In the genomic region with DNA sequence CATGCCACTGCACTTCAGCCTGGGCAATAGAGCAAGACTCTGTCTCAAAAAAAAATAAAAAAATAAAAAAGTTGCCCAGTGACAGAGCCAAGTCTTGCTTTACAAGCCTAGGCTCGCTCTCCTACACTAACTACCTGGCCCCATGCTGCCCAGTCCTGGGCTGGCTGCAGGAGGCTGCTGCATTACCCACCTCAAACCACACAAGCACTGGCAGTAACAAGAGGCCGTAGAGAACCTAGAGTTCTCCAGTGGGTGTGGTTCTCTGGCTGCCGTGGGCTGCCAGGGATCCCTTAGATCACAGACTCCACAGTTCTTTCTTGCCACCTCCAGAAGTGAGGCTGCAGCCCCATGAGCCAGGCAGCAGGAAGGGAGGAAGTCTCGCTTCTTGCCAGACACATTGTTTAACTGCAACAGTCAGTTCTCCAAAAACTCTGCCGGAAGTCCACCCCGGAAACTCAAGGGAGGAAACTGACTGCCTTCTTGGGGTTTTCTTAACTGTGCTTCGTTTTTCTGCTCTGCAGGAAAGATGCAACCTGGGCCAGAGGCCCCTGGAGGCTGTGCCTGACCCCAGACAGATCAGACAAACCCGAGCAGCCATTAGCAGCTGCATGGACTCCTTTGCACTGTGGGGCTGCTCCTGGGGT, we compare ENCODE assay signal across 8 cellular contexts.
A peak's percentile ranks its signal among the peaks of the same experiment; 100 is the strongest.
DNase-seq lines count a peak whose midpoint lies in the region; ATAC-seq lines count a peak whose summit lies in the region.
"Not testable (repeated sequence)": the region's sequence is repeated elsewhere in the genome, so short reads cannot be mapped to it uniquely, and the experiment has no call there.

No MANE protein-coding gene starts in this region.

- peak overlapping the region; percentile 84 for H3K27ac Mint-ChIP-seq in T-helper 2 cell treated with Interferon-gamma antibody and Interleukin-4, amounts not matched to agents 5 μg/mL and 100 μg/mL, for 36 hours
- peak overlapping the region in 5 of 6 donors; percentile 51 to 89 (median 79) for H3K27ac Mint-ChIP-seq in naive B cell

- peak; percentile 75 for ATAC-seq in GM21526 (IDR thresholded peaks at IDR 0.05; ENCODE audit: low FRiP score, unreplicated experiment)
- peak; percentile 86 to 90 for ATAC-seq in naive B cell (ENCODE audit: low read depth in 2 of 2)

- peak overlapping the region; percentile 64 for H3K4me3 Mint-ChIP-seq in T-helper 2 cell treated with Interferon-gamma antibody and Interleukin-4, amounts not matched to agents 5 μg/mL and 100 μg/mL, for 36 hours
- peak overlapping the region; percentile 23 to 87 (median 70) for H3K4me3 Mint-ChIP-seq in naive B cell

- DNase-seq in GDM1 (lab: John Stamatoyannopoulos, UW), result peak; percentile 15
- peak; percentile 89 for DNase-seq in Jurkat, Clone E6-1 (ENCODE audit: low read depth, low spot score)
- peak; percentile 53 for DNase-seq in T-helper 2 cell treated with Interferon-gamma antibody and Interleukin-4, amounts not matched to agents 5 μg/mL and 100 μg/mL, for 36 hours (ENCODE audit: low spot score)
- peak; percentile 38 for DNase-seq in activated T-cell treated with anti-CD3 and anti-CD28 coated beads, Interleukin-2, amount 50 U/mL, for 1 hour
- DNase-seq in effector CD8-positive, alpha-beta T cell (lab: John Stamatoyannopoulos, UW), result peak; percentile 17
- DNase-seq in naive B cell, result peak; percentile 44
- peak; percentile 17 to 28 for DNase-seq in stimulated activated CD8-positive, alpha-beta memory T cell treated with anti-CD3 and anti-CD28 coated beads, Interleukin-15, amount 100 ng/mL, for 48 hours (ENCODE audit: low read depth in 2 of 2)

- not testable (repeated sequence) for H3K27me3 Mint-ChIP-seq in T-helper 2 cell treated with Interferon-gamma antibody and Interleukin-4, amounts not matched to agents 5 μg/mL and 100 μg/mL, for 36 hours (ENCODE audit: low read depth); naive B cell

- H3K4me1 Mint-ChIP-seq in T-helper 2 cell treated with Interferon-gamma antibody and Interleukin-4, amounts not matched to agents 5 μg/mL and 100 μg/mL, for 36 hours (ENCODE audit: low read depth), result peaks cover 32% of the 10 kb centered on the region
- H3K4me1 Mint-ChIP-seq in naive B cell, result peaks cover 23 to 49% (median 31%) of the 10 kb centered on the region in 3 donors

- not testable (repeated sequence) for H3K36me3 Mint-ChIP-seq in T-helper 2 cell treated with Interferon-gamma antibody and Interleukin-4, amounts not matched to agents 5 μg/mL and 100 μg/mL, for 36 hours (ENCODE audit: low read depth); naive B cell

- H3K4me3 ChIP-seq in Jurkat, Clone E6-1 (ENCODE audit: low read length), result peak overlapping the region; percentile 43

- not testable (repeated sequence) for H3K9me3 Mint-ChIP-seq in T-helper 2 cell treated with Interferon-gamma antibody and Interleukin-4, amounts not matched to agents 5 μg/mL and 100 μg/mL, for 36 hours; naive B cell

Comparison
In these comparisons a context has a peak if more than half of its experiments do, and no peak if none do; other contexts are left out.
1. Peak in every context shown above with its lines: DNase-seq, ATAC-seq and H3K4me3 ChIP-seq.
2. DNase-seq: peak in every context shown above with its lines; median percentile 89 in Jurkat, Clone E6-1; 53 in T-helper 2 cell treated with Interferon-gamma antibody and Interleukin-4, amounts not matched to agents 5 μg/mL and 100 μg/mL, for 36 hours; 44 in naive B cell; 38 in activated T-cell treated with anti-CD3 and anti-CD28 coated beads, Interleukin-2, amount 50 U/mL, for 1 hour; 22 in stimulated activated CD8-positive, alpha-beta memory T cell treated with anti-CD3 and anti-CD28 coated beads, Interleukin-15, amount 100 ng/mL, for 48 hours; 17 in effector CD8-positive, alpha-beta T cell; 15 in GDM1.